Comparison of ENCODE assay signal across 1 cellular context in the genomic region with DNA sequence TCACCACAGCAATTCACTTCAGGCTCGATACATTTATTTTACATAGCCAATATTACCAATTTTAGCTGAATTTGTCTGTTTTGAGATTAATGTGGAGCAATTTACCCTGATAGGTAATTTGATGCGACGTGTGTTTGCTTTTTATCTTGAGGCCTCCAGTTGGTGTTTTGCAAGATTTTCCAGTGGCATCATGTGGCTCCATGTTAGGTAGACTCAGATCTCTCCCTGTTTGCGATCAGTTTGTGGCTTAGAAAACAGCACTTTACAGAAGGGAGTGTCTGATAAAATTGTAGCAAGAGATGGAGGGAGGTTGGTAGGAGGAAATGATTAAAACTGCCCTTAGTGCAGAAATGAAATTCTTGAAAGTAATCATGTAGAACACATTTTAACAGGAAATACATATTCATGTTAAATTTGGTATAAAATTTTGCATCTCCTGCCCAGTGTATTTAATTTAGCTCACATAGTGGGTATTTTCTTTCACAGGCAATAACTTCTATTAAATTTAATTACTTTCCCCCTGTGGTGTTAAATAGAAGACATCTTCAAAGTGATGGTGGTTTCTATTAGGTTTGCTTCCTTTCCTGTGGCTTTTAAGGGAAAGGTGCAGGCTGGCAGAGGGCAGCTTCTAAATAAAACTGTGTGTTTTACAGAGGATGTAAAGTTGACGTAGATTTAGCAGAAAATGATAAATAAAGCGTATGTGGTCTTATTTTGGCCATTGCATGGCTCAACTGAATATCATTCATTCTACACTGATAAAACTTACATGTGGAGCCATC.
TF ChIP-seq lines count a peak whose summit lies in the region.

No MANE protein-coding gene starts in this region.

TF ChIP-seq in K562, 482 proteins besides CTCF, POLR2A, EP300 and RAD21 (continued from another document):
- peak; percentile 18; the same call in 1 of the 2 replicates for TF ChIP-seq STAT5A (IDR thresholded peaks at IDR 0.05; ENCODE audit: borderline replicate concordance, low read length)
- TF ChIP-seq FOSL1 (tag; conservative IDR thresholded peaks at IDR 0.05): 0 out of 2 replicates have a peak, but pooled peaks have one; percentile 12
- TF ChIP-seq HNRNPK (IDR thresholded peaks at IDR 0.05; ENCODE audit: low read depth, low read length, poor library complexity, severe bottlenecking): no peak
- TF ChIP-seq CEBPB (tag; IDR thresholded peaks at IDR 0.05): peak; percentile 76
- TF ChIP-seq POLR2H (tag; IDR thresholded peaks at IDR 0.05; ENCODE audit: low read depth): no peak
- TF ChIP-seq, protein P1, sequence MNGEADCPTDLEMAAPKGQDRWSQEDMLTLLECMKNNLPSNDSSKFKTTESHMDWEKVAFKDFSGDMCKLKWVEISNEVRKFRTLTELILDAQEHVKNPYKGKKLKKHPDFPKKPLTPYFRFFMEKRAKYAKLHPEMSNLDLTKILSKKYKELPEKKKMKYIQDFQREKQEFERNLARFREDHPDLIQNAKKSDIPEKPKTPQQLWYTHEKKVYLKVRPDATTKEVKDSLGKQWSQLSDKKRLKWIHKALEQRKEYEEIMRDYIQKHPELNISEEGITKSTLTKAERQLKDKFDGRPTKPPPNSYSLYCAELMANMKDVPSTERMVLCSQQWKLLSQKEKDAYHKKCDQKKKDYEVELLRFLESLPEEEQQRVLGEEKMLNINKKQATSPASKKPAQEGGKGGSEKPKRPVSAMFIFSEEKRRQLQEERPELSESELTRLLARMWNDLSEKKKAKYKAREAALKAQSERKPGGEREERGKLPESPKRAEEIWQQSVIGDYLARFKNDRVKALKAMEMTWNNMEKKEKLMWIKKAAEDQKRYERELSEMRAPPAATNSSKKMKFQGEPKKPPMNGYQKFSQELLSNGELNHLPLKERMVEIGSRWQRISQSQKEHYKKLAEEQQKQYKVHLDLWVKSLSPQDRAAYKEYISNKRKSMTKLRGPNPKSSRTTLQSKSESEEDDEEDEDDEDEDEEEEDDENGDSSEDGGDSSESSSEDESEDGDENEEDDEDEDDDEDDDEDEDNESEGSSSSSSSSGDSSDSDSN (IDR thresholded peaks at IDR 0.05; ENCODE audit: borderline replicate concordance in 1 of 2, low read depth in 2 of 2, low read length in 2 of 2): no peak
- TF ChIP-seq ARID1B (IDR thresholded peaks at IDR 0.05): peak; percentile 67
- TF ChIP-seq CBFA2T2 (conservative IDR thresholded peaks at IDR 0.05): peak; percentile 60
